Comparison of ENCODE assay signal across 22 cellular contexts in the genomic region with DNA sequence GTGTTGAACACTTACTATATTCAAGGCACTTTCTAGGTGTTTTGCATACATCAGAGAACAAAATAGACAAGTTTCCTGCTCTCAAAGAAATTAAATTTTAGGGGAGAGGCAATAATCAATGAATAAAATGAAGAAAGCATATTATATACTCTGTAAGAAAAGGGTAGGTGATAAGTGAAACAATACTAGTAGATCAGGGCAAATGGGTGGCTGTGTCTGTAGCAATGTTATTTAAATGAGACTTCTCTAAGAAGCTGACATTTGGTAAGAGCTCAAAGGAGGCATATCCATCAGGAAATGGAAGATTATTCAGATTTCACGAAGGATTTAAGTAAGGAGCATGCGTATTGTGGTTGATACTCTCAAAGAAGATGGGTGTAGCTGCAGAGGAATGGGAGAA.
"Had no signal": no experiment of that assay in that cellular context is flagged by ENCODE, and none has a peak within 500 bp of the region (broad histone marks: within the 10 kb centered on the region; RNA-seq: fewer than 3 reads in every experiment).

No MANE protein-coding gene starts in this region.

- H3K27me3 Mint-ChIP-seq: IgD-negative memory B cell had no signal

- H3K4me1 Mint-ChIP-seq: IgD-negative memory B cell had no signal

- H3K4me3 Mint-ChIP-seq: IgD-negative memory B cell had no signal

- H3K4me2 ChIP-seq: KMS-11 had no signal

- H3K36me3 Mint-ChIP-seq: IgD-negative memory B cell had no signal

- H3K27ac ChIP-seq: KMS-11, RWPE1 had no signal

- H3K4me3 ChIP-seq: K562 had no signal

- H3K9ac ChIP-seq: KMS-11 had no signal

- DNase-seq: Kasumi-1, MM.1S, NCI-H1092 treated with DMSO at 0.1 percent for 48 hours, NCI-H1436, NCI-H187, NCI-H2029, NCI-H2081 treated with DMSO at 0.1 percent for 48 hours, NCI-H2171, NCI-H226, NCI-H446, NCI-H510A, NCI-H524 treated with DMSO at 0.1 percent for 48 hours, NCI-H69, NCI-H774, PC-3, SHP77 had no signal

- ATAC-seq: K562, Panc1, PC-3, SK-N-SH treated with all-trans-retinoic acid at 6 μM for 48 hours had no signal
